Comparison of ENCODE assay signal across 25 cellular contexts in genomic region chr6:140812636-140813035, GRCh38.
"Had no signal": no experiment of that assay in that cellular context is flagged by ENCODE, and none has a peak within 500 bp of the region (broad histone marks: within the 10 kb centered on the region; RNA-seq: fewer than 3 reads in every experiment).

No MANE protein-coding gene starts in this region.

- H2AFZ ChIP-seq: hepatocyte had no signal

- H3K27ac Mint-ChIP-seq: activated CD8-positive, alpha-beta T cell treated with anti-CD3 and anti-CD28 coated beads, Interleukin-2, amount 10 ng/mL, durations not matched to agents 7 days and 5 days; activated naive CD4-positive, alpha-beta T cell treated with anti-CD3 and anti-CD28 coated beads, Interleukin-2, amount 50 U/mL, for 72 hours; activated T-helper 1 cell treated with anti-CD3 and anti-CD28 coated beads, Interleukin-12 subunit alpha, Interleukin-12 subunit beta, Interleukin-2, Interleukin-4 antibody, amounts not matched to agents 30 ng/mL and 10 ng/mL and 1 ng/mL, durations not matched to agents 14 hours and 24 hours and 36 hours; dendritic cell treated with granulocyte-macrophage colony-stimulating factor and Interleukin-4, amounts not matched to agents 40 ng/mL and 50 ng/mL, for 4 days; naive thymus-derived CD4-positive, alpha-beta T cell; stimulated activated memory B cell treated with anti-CD40 and anti-IgM and Interleukin-4, amounts not matched to agents 10 μg/mL and 1 μg/mL and 100 μg/mL, for 72 hours had no signal

- H3K36me3 ChIP-seq: adrenal gland, esophagus muscularis mucosa, left ventricle myocardium inferior, right lobe of liver, stomach, transverse colon, uterus had no signal

- H3K4me2 ChIP-seq: hepatocyte, smooth muscle cell had no signal

- H3K9me3 Mint-ChIP-seq: stimulated activated memory B cell treated with anti-CD40 and anti-IgM and Interleukin-4, amounts not matched to agents 10 μg/mL and 1 μg/mL and 100 μg/mL, for 72 hours had no signal

- DNase-seq: activated CD4-positive, alpha-beta T cell treated with anti-CD3 and anti-CD28 coated beads for 1 hour; activated CD4-positive, alpha-beta T cell treated with anti-CD3 and anti-CD28 coated beads, Interleukin-2, amount 50 U/mL, for 1 hour; activated CD8-positive, alpha-beta T cell treated with anti-CD3 and anti-CD28 coated beads, Interleukin-2, amount 10 ng/mL, durations not matched to agents 7 days and 5 days; adrenal gland; effector CD8-positive, alpha-beta T cell; glutamatergic neuron; left ventricle myocardium inferior; naive thymus-derived CD4-positive, alpha-beta T cell; occipital lobe; posterior cingulate gyrus; right lobe of liver; stimulated activated CD4-positive, alpha-beta T cell treated with anti-CD3 and anti-CD28 coated beads, Interleukin-15, amount 100 ng/mL, for 24 hours; stomach; T-helper 9 cell; transverse colon; uterus had no signal

- H3K4me1 ChIP-seq: esophagus muscularis mucosa, left ventricle myocardium inferior, right lobe of liver, stomach, transverse colon, uterus had no signal

- H3K36me3 Mint-ChIP-seq: activated naive CD4-positive, alpha-beta T cell treated with anti-CD3 and anti-CD28 coated beads, Interleukin-2, amount 50 U/mL, for 72 hours; stimulated activated memory B cell treated with anti-CD40 and anti-IgM and Interleukin-4, amounts not matched to agents 10 μg/mL and 1 μg/mL and 100 μg/mL, for 72 hours had no signal

- H3K27ac ChIP-seq: adrenal gland, esophagus muscularis mucosa, hepatocyte, left ventricle myocardium inferior, right lobe of liver, stomach, transverse colon, uterus had no signal

- H3K27me3 ChIP-seq: adrenal gland, esophagus muscularis mucosa, hepatocyte, right lobe of liver, stomach, transverse colon, uterus had no signal

- FAIRE-seq: bronchial epithelial cell had no signal

- H3K27me3 Mint-ChIP-seq: dendritic cell treated with granulocyte-macrophage colony-stimulating factor and Interleukin-4, amounts not matched to agents 40 ng/mL and 50 ng/mL, for 4 days; stimulated activated memory B cell treated with anti-CD40 and anti-IgM and Interleukin-4, amounts not matched to agents 10 μg/mL and 1 μg/mL and 100 μg/mL, for 72 hours had no signal

- H3K4me3 ChIP-seq: adrenal gland, esophagus muscularis mucosa, hepatocyte, left ventricle myocardium inferior, right lobe of liver, smooth muscle cell, stomach, transverse colon, uterus had no signal

- H3K79me2 ChIP-seq: hepatocyte had no signal

- ATAC-seq: activated CD8-positive, alpha-beta T cell treated with anti-CD3 and anti-CD28 coated beads, Interleukin-2, amount 10 ng/mL, durations not matched to agents 7 days and 5 days; activated naive CD4-positive, alpha-beta T cell treated with anti-CD3 and anti-CD28 coated beads, Interleukin-2, amount 50 U/mL, for 72 hours; naive thymus-derived CD4-positive, alpha-beta T cell; right lobe of liver; stimulated activated memory B cell treated with anti-CD40 and anti-IgM and Interleukin-4, amounts not matched to agents 10 μg/mL and 1 μg/mL and 100 μg/mL, for 72 hours had no signal

- H3K9me3 ChIP-seq: adrenal gland, esophagus muscularis mucosa, right lobe of liver, transverse colon, uterus had no signal

- H3K4me1 Mint-ChIP-seq: neural crest cell; stimulated activated memory B cell treated with anti-CD40 and anti-IgM and Interleukin-4, amounts not matched to agents 10 μg/mL and 1 μg/mL and 100 μg/mL, for 72 hours had no signal

- H3K4me3 Mint-ChIP-seq: activated CD8-positive, alpha-beta T cell treated with anti-CD3 and anti-CD28 coated beads, Interleukin-2, amount 10 ng/mL, durations not matched to agents 7 days and 5 days; activated T-helper 1 cell treated with anti-CD3 and anti-CD28 coated beads, Interleukin-12 subunit alpha, Interleukin-12 subunit beta, Interleukin-2, Interleukin-4 antibody, amounts not matched to agents 30 ng/mL and 10 ng/mL and 1 ng/mL, durations not matched to agents 14 hours and 24 hours and 36 hours; dendritic cell treated with granulocyte-macrophage colony-stimulating factor and Interleukin-4, amounts not matched to agents 40 ng/mL and 50 ng/mL, for 4 days; naive thymus-derived CD4-positive, alpha-beta T cell; neural crest cell; stimulated activated memory B cell treated with anti-CD40 and anti-IgM and Interleukin-4, amounts not matched to agents 10 μg/mL and 1 μg/mL and 100 μg/mL, for 72 hours had no signal
